8 cellular contexts compared by ENCODE assay signal in the genomic region with DNA sequence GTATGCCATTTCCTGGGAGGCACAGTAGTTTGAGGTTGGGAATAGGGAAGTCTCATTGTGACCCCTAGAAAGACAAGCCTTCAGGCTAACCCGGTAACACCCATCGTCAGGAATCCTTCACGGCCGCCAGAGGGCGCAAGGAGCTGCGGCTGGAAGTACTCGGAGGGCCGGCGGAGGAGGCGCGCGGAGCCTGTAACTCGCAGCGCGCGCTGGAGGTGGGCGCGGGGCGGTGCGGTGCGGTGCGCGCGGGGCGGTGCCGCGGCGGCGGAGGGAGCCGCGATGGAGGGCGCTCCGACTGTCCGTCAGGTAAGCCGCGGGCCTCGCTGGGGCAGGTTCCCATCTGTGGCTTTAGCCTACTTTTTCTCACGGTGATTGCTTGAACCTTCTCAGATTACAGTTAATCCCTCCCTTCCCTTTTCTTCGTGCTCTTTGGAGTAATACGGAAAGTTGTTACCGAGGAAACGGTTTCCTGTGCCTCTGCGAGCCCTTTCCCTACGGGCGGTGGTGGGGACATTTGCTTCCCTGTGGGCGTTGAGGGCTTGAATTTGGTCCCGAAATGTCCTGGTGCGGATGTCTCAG. TPM values are rescaled to one million over a fixed set of nuclear protein-coding genes. Genes with fewer than 3 reads are reported as not detected.
DNase-seq lines count a peak whose midpoint lies in the region; ATAC-seq and TF ChIP-seq lines count a peak whose summit lies in the region.

GRAMD1C (plus strand) TSS at position 158 of the 579 bp plus-strand sequence; CDS start at position 280, 122 bp downstream.

- DNase-seq in NCI-H1417 (lab: John Stamatoyannopoulos, UW), result peak; percentile 82 to 92 (median 91)
- peak; percentile 86 for DNase-seq in activated naive CD8-positive, alpha-beta T cell treated with anti-CD3 and anti-CD28 coated beads, Interleukin-2, amount 50 U/mL, for 24 hours
- DNase-seq in heart right ventricle, result peak; percentile 82 to 86
- DNase-seq in posterior cingulate gyrus, result peak; percentile 74 to 98 (median 88)
- DNase-seq in upper lobe of left lung, result peak; percentile 94 to 95

- H3K9ac ChIP-seq in SU-DHL-6 (ENCODE audit: low read length), result peak within 1 kb of the TSS; percentile 66

- H2AFZ ChIP-seq in SU-DHL-6 (ENCODE audit: low read depth, low read length, severe bottlenecking), result peak within 1 kb of the TSS; percentile 98

- no peak for TF ChIP-seq EP300 in upper lobe of left lung (IDR thresholded peaks at IDR 0.05)

- H3K9me3 Mint-ChIP-seq in activated naive CD8-positive, alpha-beta T cell treated with anti-CD3 and anti-CD28 coated beads, Interleukin-2, amount 50 U/mL, for 24 hours, result no peaks in the 10 kb centered on the region

- no peaks in the 10 kb centered on the region for H3K36me3 ChIP-seq in SU-DHL-6 (ENCODE audit: low read length)
- no peaks in the 10 kb centered on the region for H3K36me3 ChIP-seq in heart right ventricle
- no peaks in the 10 kb centered on the region for H3K36me3 ChIP-seq in upper lobe of left lung

- no peaks in the 10 kb centered on the region for H4K20me1 ChIP-seq in SU-DHL-6 (ENCODE audit: low read depth, low read length)

- H3K4me2 ChIP-seq in SU-DHL-6 (ENCODE audit: low read depth, low read length, poor library complexity, severe bottlenecking), result peak within 1 kb of the TSS; percentile 66

- H3K4me3 Mint-ChIP-seq in activated naive CD8-positive, alpha-beta T cell treated with anti-CD3 and anti-CD28 coated beads, Interleukin-2, amount 50 U/mL, for 24 hours, result peak within 1 kb of the TSS; percentile 73

- H3K27ac ChIP-seq in SU-DHL-6 (ENCODE audit: low read depth, low read length) (no peak within 1 kb of the TSS), heart right ventricle (peak within 1 kb of the TSS in 6 of 10 donors; percentile 43 to 71 (median 58)), upper lobe of left lung (peak within 1 kb of the TSS in 3 of 4 donors; percentile 39 to 72 (median 60))

- H3K9me3 ChIP-seq in SU-DHL-6 (ENCODE audit: insufficient read depth, low read length) (no peaks in the 10 kb centered on the region), heart right ventricle (no peaks in the 10 kb centered on the region), upper lobe of left lung (no peaks in the 10 kb centered on the region)

- no peaks in the 10 kb centered on the region for H3K27me3 Mint-ChIP-seq in activated naive CD8-positive, alpha-beta T cell treated with anti-CD3 and anti-CD28 coated beads, Interleukin-2, amount 50 U/mL, for 24 hours

- H3K4me1 Mint-ChIP-seq in activated naive CD8-positive, alpha-beta T cell treated with anti-CD3 and anti-CD28 coated beads, Interleukin-2, amount 50 U/mL, for 24 hours, result peaks cover 7% of the 10 kb centered on the region

- WGBS in heart right ventricle, 2 donors, result 1% methylated on average over 43 to 48 of the region's 48 CpGs
- WGBS in upper lobe of left lung, 2 donors, result 1 to 2% methylated on average over 16 to 42 of the region's 48 CpGs

- no peaks in the 10 kb centered on the region for H3K9me2 ChIP-seq in SU-DHL-6 (replicated peaks; ENCODE audit: insufficient read depth, low read length)

- peaks cover 3% of the 10 kb centered on the region; the same call in 1 of the 2 replicates for H3F3A ChIP-seq in SU-DHL-6 (ENCODE audit: insufficient read depth)

- H3K27me3 ChIP-seq in SU-DHL-6 (ENCODE audit: low read length) (no peaks in the 10 kb centered on the region), heart right ventricle (no peaks in the 10 kb centered on the region), upper lobe of left lung (no peaks in the 10 kb centered on the region)

- intact Hi-C loops in heart right ventricle (cut with DNase I), result loop anchor here in 6 of 10 donors (2.0 to 10.0 kb wide), 9 partner anchors 74 to 1974 kb away; partner anchors contain the start of genes ATP6V1A (in 1 of the 6) and NAA50 (in 1 of the 6)
- intact Hi-C loops in posterior cingulate gyrus (cut with DNase I), result loop anchor here (5.0 kb wide), 1 partner anchor 101 kb away; no protein-coding TSS in a partner anchor

- no peaks in the 10 kb centered on the region for H3K79me2 ChIP-seq in SU-DHL-6 (ENCODE audit: insufficient read depth, low read length)

- no peak within 1 kb of the TSS for H3K27ac Mint-ChIP-seq in activated naive CD8-positive, alpha-beta T cell treated with anti-CD3 and anti-CD28 coated beads, Interleukin-2, amount 50 U/mL, for 24 hours

- peak in 1 of 4 donors; percentile 37 for TF ChIP-seq POLR2A in upper lobe of left lung (IDR thresholded peaks at IDR 0.05)

- ATAC-seq in HG02840 (IDR thresholded peaks at IDR 0.05; ENCODE audit: low FRiP score, unreplicated experiment) (peak; percentile 90), heart right ventricle (peak; percentile 91 to 99 (median 98)), upper lobe of left lung (ENCODE audit: low FRiP score in 2 of 2) (peak; percentile 94 to 99)
- ATAC-seq in activated naive CD8-positive, alpha-beta T cell treated with anti-CD3 and anti-CD28 coated beads, Interleukin-2, amount 50 U/mL, for 24 hours, result peak; percentile 98

- no peaks in the 10 kb centered on the region for H3K36me3 Mint-ChIP-seq in activated naive CD8-positive, alpha-beta T cell treated with anti-CD3 and anti-CD28 coated beads, Interleukin-2, amount 50 U/mL, for 24 hours (ENCODE audit: low read depth)

- H3K4me3 ChIP-seq in GM12875 (ENCODE audit: low read depth, low read length) (peak within 1 kb of the TSS; percentile 49), SU-DHL-6 (ENCODE audit: insufficient read depth, low read length, poor library complexity, severe bottlenecking) (peak within 1 kb of the TSS; percentile 68), heart right ventricle (peak within 1 kb of the TSS; percentile 14 to 79 (median 60)), upper lobe of left lung (peak within 1 kb of the TSS; percentile 50 to 62 (median 60))

- TF ChIP-seq CTCF in GM12875 (IDR thresholded peaks at IDR 0.05; ENCODE audit: borderline replicate concordance, insufficient read depth, low read depth, low read length) (peak; percentile 91), SU-DHL-6 (IDR thresholded peaks at IDR 0.05; ENCODE audit: insufficient read depth, low read length, poor library complexity, severe bottlenecking) (peak; percentile 66), heart right ventricle (IDR thresholded peaks at IDR 0.05) (peak; percentile 72 to 91 (median 84)), upper lobe of left lung (IDR thresholded peaks at IDR 0.05) (peak; percentile 86 to 94 (median 92))

- H3K4me1 ChIP-seq in heart right ventricle, result peaks cover 0 to 9% (median 2%) of the 10 kb centered on the region in 9 donors
- H3K4me1 ChIP-seq in upper lobe of left lung, result peaks cover 4 to 8% (median 6%) of the 10 kb centered on the region in 4 donors

RNA-seq across cellular contexts. Expression of gene GRAMD1C, which starts in this region (rescaled TPM):
- 1 to 10 TPM in 8 of 10 donors, under 1 TPM in 2; 0.37 to 4.7 (median 1.2) TPM for total RNA-seq in heart right ventricle
- 1 to 10 TPM in 1 of 2 donors, under 1 TPM in 1; 0.49 to 1.5 TPM for polyA plus RNA-seq in heart right ventricle
- 10 to 100 TPM in 2 of 6 donors, 1 to 10 TPM in 4; 3.7 to 40.1 (median 6.3) TPM for total RNA-seq in upper lobe of left lung
